Comparison of ENCODE assay signal across 20 cellular contexts in the genomic region with DNA sequence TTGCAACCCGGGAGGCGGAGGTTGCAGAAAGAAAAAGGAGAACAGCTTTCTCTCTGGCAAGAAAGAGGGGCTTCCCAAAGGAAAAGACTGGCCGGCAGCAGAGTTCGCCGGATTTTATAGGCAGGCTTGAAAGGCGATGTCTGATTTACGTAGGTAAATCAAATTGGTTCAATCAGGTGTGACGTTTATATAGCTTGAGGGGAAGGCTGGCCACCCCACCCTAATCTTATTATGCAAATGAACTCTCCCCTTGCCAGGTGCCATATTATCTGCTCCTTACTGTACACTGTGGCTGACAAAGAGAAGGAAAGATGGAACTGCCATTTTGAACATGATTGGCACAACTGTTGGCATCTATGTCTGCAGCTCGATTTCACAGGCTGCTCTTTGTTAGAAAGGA. TPM values are rescaled to one million over a fixed set of nuclear protein-coding genes. Genes with fewer than 3 reads are reported as not detected.
DNase-seq lines count a peak whose midpoint lies in the region; ATAC-seq lines count a peak whose summit lies in the region.
"Had no signal": no experiment of that assay in that cellular context is flagged by ENCODE, and none has a peak within 500 bp of the region (broad histone marks: within the 10 kb centered on the region; RNA-seq: fewer than 3 reads in every experiment).

No MANE protein-coding gene starts in this region.

- no peak overlapping the region for H2BK5ac ChIP-seq in neuronal stem cell (ENCODE audit: low read length)

- DNase-seq in HAP-1 (ENCODE audit: low spot score in 2 of 2) (peak; percentile 54 to 57), NCI-H526 (lab: John Stamatoyannopoulos, UW) (peak; percentile 77 to 91), SK-N-DZ (ENCODE audit: low spot score) (peak; percentile 76), neuronal stem cell (ENCODE audit: low spot score) (no peak), anterior cingulate cortex (lab: John Stamatoyannopoulos, UW) (no peak)
- no peak for DNase-seq in activated CD8-positive, alpha-beta memory T cell treated with anti-CD3 and anti-CD28 coated beads, Interleukin-2, amount 50 U/mL, for 48 hours
- no peak for DNase-seq in activated naive CD4-positive, alpha-beta T cell treated with anti-CD3 and anti-CD28 coated beads, Interleukin-2, amount 50 U/mL, for 16 hours
- DNase-seq: Caco-2; CD4-positive, alpha-beta T cell; DMS153; IMR-90; NCI-H1105 treated with DMSO at 0.1 percent for 48 hours; NCI-H1694 treated with DMSO at 0.1 percent for 48 hours; NCI-H2081 treated with DMSO at 0.1 percent for 48 hours; NCI-H446 treated with DMSO at 0.1 percent for 48 hours; SIG-M5; T-cell had no signal

- H2BK120ac ChIP-seq in neuronal stem cell (ENCODE audit: low read depth, low read length) = no peak overlapping the region

- WGBS in neuronal stem cell (ENCODE audit: extremely low coverage in 2 of 2, insufficient read length in 2 of 2, insufficient replicate concordance in 1 of 2), 2 donors = no CpG with 5 or more reads among the region's 9 CpGs

- no peak overlapping the region for H3K18ac ChIP-seq in neuronal stem cell (ENCODE audit: low read length)

- no peak overlapping the region for H3K27ac ChIP-seq in neuronal stem cell (replicated peaks; ENCODE audit: low read length)
- H3K27ac ChIP-seq: BLaER1 had no signal

- H3K36me3 ChIP-seq in HAP-1 (replicated peaks) (no peaks in the 10 kb centered on the region), neuronal stem cell (replicated peaks in 1 of 2; ENCODE audit: control insufficient read depth in 2 of 2, insufficient read depth in 2 of 2, low read length in 2 of 2) (no peaks in the 10 kb centered on the region)
- H3K36me3 ChIP-seq: BLaER1 had no signal

- H3K4me1 ChIP-seq in HAP-1 = peaks cover 14% of the 10 kb centered on the region
- H3K4me1 ChIP-seq in neuronal stem cell (ENCODE audit: control insufficient read depth in 2 of 2, insufficient read depth in 1 of 2, low read depth in 1 of 2, low read length in 2 of 2) = no peaks in the 10 kb centered on the region
- H3K4me1 ChIP-seq: BLaER1, Caco-2 had no signal

- H3K79me1 ChIP-seq in neuronal stem cell (ENCODE audit: low read depth, low read length) = no peaks in the 10 kb centered on the region

- no peak overlapping the region for H2BK12ac ChIP-seq in neuronal stem cell (ENCODE audit: low read length)

- no peak overlapping the region for H3K23ac ChIP-seq in neuronal stem cell (ENCODE audit: low read depth, low read length, poor library complexity)

- H2AK5ac ChIP-seq in neuronal stem cell (ENCODE audit: low read depth, low read length) = no peak overlapping the region

- H3K4me3 ChIP-seq in HAP-1 (no peak overlapping the region), neuronal stem cell (ENCODE audit: low read length in 2 of 2) (no peak overlapping the region)
- H3K4me3 ChIP-seq: BLaER1 had no signal

- H3K14ac ChIP-seq in neuronal stem cell (ENCODE audit: low read length) = no peak overlapping the region

- H3K4ac ChIP-seq in neuronal stem cell (ENCODE audit: low read length) = no peak overlapping the region

- H3K9me3 ChIP-seq in HAP-1 (no peaks in the 10 kb centered on the region), neuronal stem cell (replicated peaks in 1 of 2; ENCODE audit: control insufficient read depth in 2 of 2, insufficient read depth in 1 of 2, low read depth in 1 of 2, low read length in 2 of 2) (no peaks in the 10 kb centered on the region)
- H3K9me3 ChIP-seq: BLaER1, Caco-2 had no signal

- no peak overlapping the region for H3K9ac ChIP-seq in neuronal stem cell (ENCODE audit: low read depth, low read length, poor library complexity)
- H3K9ac ChIP-seq: BLaER1 had no signal

- peak overlapping the region; percentile 7 for H2AFZ ChIP-seq in neuronal stem cell (ENCODE audit: low read length)

- in situ Hi-C loops in HAP-1 (cut with MboI; ENCODE audit: low sequenced_read_pairs) = no loop called here

- H2BK15ac ChIP-seq in neuronal stem cell (ENCODE audit: low read length) = no peak overlapping the region

- no peak overlapping the region for H4K8ac ChIP-seq in neuronal stem cell (ENCODE audit: low read depth, low read length)

- H3K4me2 ChIP-seq in neuronal stem cell (ENCODE audit: insufficient read depth, low read length, poor library complexity, severe bottlenecking) = no peak overlapping the region
- H3K4me2 ChIP-seq: BLaER1 had no signal

- ATAC-seq in GM18907 (IDR thresholded peaks at IDR 0.05; ENCODE audit: unreplicated experiment) = no peak
- ATAC-seq: Panc1, T-cell had no signal

- no peak overlapping the region for H4K91ac ChIP-seq in neuronal stem cell (ENCODE audit: low read depth, low read length, poor library complexity)

- H3K27me3 ChIP-seq in HAP-1 (ENCODE audit: low read depth) = no peaks in the 10 kb centered on the region
- H3K27me3 ChIP-seq in neuronal stem cell (ENCODE audit: control insufficient read depth in 3 of 3, insufficient read depth in 3 of 3, low read depth in 1 of 3, low read length in 3 of 3) = no peaks in the 10 kb centered on the region
- H3K27me3 ChIP-seq: BLaER1 had no signal

RNA-seq across cellular contexts. Expression of a gene that starts 16.8 kb away (rescaled TPM):
- 26.2 and 28.6 TPM in 2 replicates for polyA plus RNA-seq in SK-N-DZ (2014; cell fraction: cytosol; rRNA removed)
- 70.1 and 105 TPM in 2 replicates for polyA plus RNA-seq in SK-N-DZ (2014; cell fraction: nucleus; rRNA removed)
- polyA plus RNA-seq in neuronal stem cell (2013, experiment 1 of 2) = 24.8 TPM
- 24.2 TPM for polyA plus RNA-seq in neuronal stem cell (2013, experiment 2 of 2)

RNA-seq across cellular contexts. Expression of a gene that starts 32.5 kb away (rescaled TPM):
- 6.4 and 7.1 TPM in 2 replicates for polyA plus RNA-seq in SK-N-DZ (2014; cell fraction: cytosol; rRNA removed)
- polyA plus RNA-seq in SK-N-DZ (2014; cell fraction: nucleus; rRNA removed) = 10.2 and 16.0 TPM in 2 replicates
- polyA plus RNA-seq in neuronal stem cell (2013, experiment 1 of 2) = 0.74 TPM
- polyA plus RNA-seq in neuronal stem cell (2013, experiment 2 of 2) = 0.76 TPM

RNA-seq across cellular contexts. Expression of a gene that starts 40.2 kb away (rescaled TPM):
- 822 and 879 TPM in 2 replicates for polyA plus RNA-seq in SK-N-DZ (2014; cell fraction: cytosol; rRNA removed)
- polyA plus RNA-seq in SK-N-DZ (2014; cell fraction: nucleus; rRNA removed) = 458 and 519 TPM in 2 replicates
- polyA plus RNA-seq in neuronal stem cell (2013, experiment 1 of 2) = 342 TPM
- 328 TPM for polyA plus RNA-seq in neuronal stem cell (2013, experiment 2 of 2)

RNA-seq across cellular contexts. Expression of a gene that starts 52.5 kb away (rescaled TPM):
- polyA plus RNA-seq in SK-N-DZ (2014; cell fraction: cytosol; rRNA removed) = 106 and 115 TPM in 2 replicates
- polyA plus RNA-seq in SK-N-DZ (2014; cell fraction: nucleus; rRNA removed) = 56.4 and 58.5 TPM in 2 replicates
- 50.9 TPM for polyA plus RNA-seq in neuronal stem cell (2013, experiment 1 of 2)
- polyA plus RNA-seq in neuronal stem cell (2013, experiment 2 of 2) = 51.1 TPM

Comparison
In these comparisons a context has a peak if more than half of its experiments do, and no peak if none do; other contexts are left out.
1. DNase-seq: peak in HAP-1 (2 of 2), NCI-H526 (2 of 2) and SK-N-DZ (single experiment); none in neuronal stem cell (single experiment), activated CD8-positive, alpha-beta memory T cell treated with anti-CD3 and anti-CD28 coated beads, Interleukin-2, amount 50 U/mL, for 48 hours (single experiment), anterior cingulate cortex (0 of 58) and activated naive CD4-positive, alpha-beta T cell treated with anti-CD3 and anti-CD28 coated beads, Interleukin-2, amount 50 U/mL, for 16 hours (single experiment).